In the genomic region with DNA sequence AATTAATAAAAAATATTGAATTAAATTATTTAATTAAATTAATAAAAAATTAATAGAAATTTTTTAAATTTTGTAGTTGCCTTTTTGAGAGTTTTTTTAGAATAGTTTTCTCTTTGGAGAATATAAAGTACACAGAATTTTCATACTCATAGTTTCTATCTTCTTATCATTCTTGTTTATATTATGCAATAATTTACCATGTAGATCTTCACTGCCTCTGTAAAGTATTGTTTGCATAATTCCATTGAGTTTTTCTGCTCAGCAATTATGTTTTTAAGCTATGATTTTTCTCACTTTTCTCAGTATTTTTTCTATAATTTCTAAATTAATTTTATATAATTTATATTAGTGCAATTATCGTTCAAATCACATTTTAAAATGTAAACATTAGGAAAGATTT, we compare ENCODE assay signal across 1 cellular context.
A peak's percentile ranks its signal among the peaks of the same experiment; 100 is the strongest.
TF ChIP-seq lines count a peak whose summit lies in the region.

No MANE protein-coding gene starts in this region.

TF ChIP-seq in K562, 482 proteins besides CTCF, POLR2A, EP300 and RAD21 (continued from another document):
- TF ChIP-seq, protein P1, sequence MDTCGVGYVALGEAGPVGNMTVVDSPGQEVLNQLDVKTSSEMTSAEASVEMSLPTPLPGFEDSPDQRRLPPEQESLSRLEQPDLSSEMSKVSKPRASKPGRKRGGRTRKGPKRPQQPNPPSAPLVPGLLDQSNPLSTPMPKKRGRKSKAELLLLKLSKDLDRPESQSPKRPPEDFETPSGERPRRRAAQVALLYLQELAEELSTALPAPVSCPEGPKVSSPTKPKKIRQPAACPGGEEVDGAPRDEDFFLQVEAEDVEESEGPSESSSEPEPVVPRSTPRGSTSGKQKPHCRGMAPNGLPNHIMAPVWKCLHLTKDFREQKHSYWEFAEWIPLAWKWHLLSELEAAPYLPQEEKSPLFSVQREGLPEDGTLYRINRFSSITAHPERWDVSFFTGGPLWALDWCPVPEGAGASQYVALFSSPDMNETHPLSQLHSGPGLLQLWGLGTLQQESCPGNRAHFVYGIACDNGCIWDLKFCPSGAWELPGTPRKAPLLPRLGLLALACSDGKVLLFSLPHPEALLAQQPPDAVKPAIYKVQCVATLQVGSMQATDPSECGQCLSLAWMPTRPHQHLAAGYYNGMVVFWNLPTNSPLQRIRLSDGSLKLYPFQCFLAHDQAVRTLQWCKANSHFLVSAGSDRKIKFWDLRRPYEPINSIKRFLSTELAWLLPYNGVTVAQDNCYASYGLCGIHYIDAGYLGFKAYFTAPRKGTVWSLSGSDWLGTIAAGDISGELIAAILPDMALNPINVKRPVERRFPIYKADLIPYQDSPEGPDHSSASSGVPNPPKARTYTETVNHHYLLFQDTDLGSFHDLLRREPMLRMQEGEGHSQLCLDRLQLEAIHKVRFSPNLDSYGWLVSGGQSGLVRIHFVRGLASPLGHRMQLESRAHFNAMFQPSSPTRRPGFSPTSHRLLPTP (IDR thresholded peaks at IDR 0.05; ENCODE audit: borderline replicate concordance, extremely low read depth, insufficient read length) = no peak
- TF ChIP-seq SRSF9 (IDR thresholded peaks at IDR 0.05; ENCODE audit: borderline replicate concordance, low read depth, low read length) (no peak), RFX7 (CRISPR knock-in tag; IDR thresholded peaks at IDR 0.05) (no peak), CREB1 (IDR thresholded peaks at IDR 0.05) (no peak), CREB1 (CRISPR knock-in tag; IDR thresholded peaks at IDR 0.05) (no peak), ZNF174 (CRISPR knock-in tag; IDR thresholded peaks at IDR 0.05) (no peak), FOXK1 (CRISPR knock-in tag; IDR thresholded peaks at IDR 0.05; ENCODE audit: borderline replicate concordance) (no peak), CEBPG (CRISPR knock-in tag; IDR thresholded peaks at IDR 0.05) (no peak), CEBPG (tag; conservative IDR thresholded peaks at IDR 0.05 in 1 of 2, IDR thresholded peaks at IDR 0.05 in 1 of 2) (peak in 1 of 2 experiments; percentile 52; a peak in 1 of 4 replicates), NR4A1 (CRISPR knock-in tag; IDR thresholded peaks at IDR 0.05) (no peak), NR4A1 (tag; IDR thresholded peaks at IDR 0.05) (no peak), CC2D1A (IDR thresholded peaks at IDR 0.05) (no peak)
- TF ChIP-seq, protein P2, sequence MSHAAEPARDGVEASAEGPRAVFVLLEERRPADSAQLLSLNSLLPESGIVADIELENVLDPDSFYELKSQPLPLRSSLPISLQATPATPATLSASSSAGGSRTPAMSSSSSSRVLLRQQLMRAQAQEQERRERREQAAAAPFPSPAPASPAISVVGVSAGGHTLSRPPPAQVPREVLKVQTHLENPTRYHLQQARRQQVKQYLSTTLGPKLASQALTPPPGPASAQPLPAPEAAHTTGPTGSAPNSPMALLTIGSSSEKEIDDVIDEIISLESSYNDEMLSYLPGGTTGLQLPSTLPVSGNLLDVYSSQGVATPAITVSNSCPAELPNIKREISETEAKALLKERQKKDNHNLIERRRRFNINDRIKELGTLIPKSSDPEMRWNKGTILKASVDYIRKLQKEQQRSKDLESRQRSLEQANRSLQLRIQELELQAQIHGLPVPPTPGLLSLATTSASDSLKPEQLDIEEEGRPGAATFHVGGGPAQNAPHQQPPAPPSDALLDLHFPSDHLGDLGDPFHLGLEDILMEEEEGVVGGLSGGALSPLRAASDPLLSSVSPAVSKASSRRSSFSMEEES (CRISPR knock-in tag; IDR thresholded peaks at IDR 0.05) = no peak
